Comparison of ENCODE assay signal across 8 cellular contexts in the genomic region with DNA sequence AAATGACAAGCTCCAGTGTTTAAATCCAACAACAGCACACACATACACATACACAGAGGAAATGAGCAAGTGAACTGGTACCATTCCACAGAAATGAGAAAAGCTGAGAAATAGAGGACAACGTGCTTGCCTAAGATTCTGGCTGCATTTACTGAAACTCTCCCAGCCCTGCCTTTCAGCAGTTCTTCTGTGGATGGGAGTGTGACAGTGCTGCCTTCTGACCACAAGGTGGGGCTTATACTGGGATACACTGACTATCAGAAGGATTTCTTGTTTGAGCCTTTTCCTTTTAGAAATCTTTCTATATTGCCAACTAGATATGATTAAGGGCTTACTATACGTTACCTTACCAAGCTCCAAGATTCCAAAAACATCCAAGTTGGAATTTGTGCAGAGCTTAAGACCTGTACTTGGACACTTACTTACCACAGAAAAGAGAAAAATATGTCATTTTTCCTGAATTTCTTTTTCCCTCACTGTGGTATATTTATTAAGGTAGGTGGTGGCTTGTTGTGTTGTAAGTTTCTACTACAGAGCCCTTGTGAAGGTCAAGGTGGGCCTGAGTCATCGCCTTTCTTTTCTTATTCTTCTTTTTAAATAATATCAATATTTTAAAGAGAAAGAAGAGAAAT. TPM values are rescaled to one million over a fixed set of nuclear protein-coding genes. Genes with fewer than 3 reads are reported as not detected.
DNase-seq lines count a peak whose midpoint lies in the region; ATAC-seq, FAIRE-seq and TF ChIP-seq lines count a peak whose summit lies in the region.

No MANE protein-coding gene starts in this region.

- TF ChIP-seq POLR2A in right lobe of liver (IDR thresholded peaks at IDR 0.05): no peak

- H3K9ac ChIP-seq in colonic mucosa (ENCODE audit: low read depth in 2 of 2, low read length in 2 of 2): no peak overlapping the region

- H3K4me3 ChIP-seq in colonic mucosa: no peak overlapping the region
- H3K4me3 ChIP-seq in right lobe of liver: no peak overlapping the region

- H3K27me3 ChIP-seq in colonic mucosa (no peaks in the 10 kb centered on the region), right lobe of liver (no peaks in the 10 kb centered on the region)

- H3K27ac ChIP-seq in colonic mucosa: no peak overlapping the region
- H3K27ac ChIP-seq in right lobe of liver: no peak overlapping the region

- no peaks in the 10 kb centered on the region for H3K36me3 ChIP-seq in colonic mucosa
- H3K36me3 ChIP-seq in right lobe of liver: no peaks in the 10 kb centered on the region

- H3K4me1 ChIP-seq in colonic mucosa: no peaks in the 10 kb centered on the region
- no peaks in the 10 kb centered on the region for H3K4me1 ChIP-seq in right lobe of liver

- intact Hi-C loops in colonic mucosa (cut with DNase I): loop anchor here (5.0 kb wide), 2 partner anchors 133 to 408 kb away; no protein-coding TSS in a partner anchor
- intact Hi-C loops in right lobe of liver (cut with DNase I): no loop called here

- FAIRE-seq in urothelium cell line (lab: Jason Lieb, UNC): no peak

- WGBS in right lobe of liver (ENCODE audit: insufficient coverage, low coverage, low lambda C conversion rate, missing lambda C conversion rate): 23% methylated on average over 3 of the region's 3 CpGs

- peak; percentile 73 for TF ChIP-seq CTCF in colonic mucosa (IDR thresholded peaks at IDR 0.05)
- peak; percentile 86 to 90 (median 88) for TF ChIP-seq CTCF in right lobe of liver (IDR thresholded peaks at IDR 0.05)

- H3K9me3 ChIP-seq in colonic mucosa (no peaks in the 10 kb centered on the region), right lobe of liver (no peaks in the 10 kb centered on the region)

- DNase-seq in ELF-1 (ENCODE audit: low read depth, low spot score) (peak; percentile 32), HT-29 (ENCODE audit: low spot score) (peak; percentile 85), OCI-M1 (lab: John Stamatoyannopoulos, UW) (peak; percentile 86), colonic mucosa (peak; percentile 73), right lobe of liver (peak in 2 of 3 donors; percentile 49 to 67), urothelium cell line (ENCODE audit: low spot score) (peak; percentile 63), T-helper 9 cell (no peak)

- ATAC-seq in GM21390 (IDR thresholded peaks at IDR 0.05; ENCODE audit: unreplicated experiment) (peak; percentile 59), right lobe of liver (peak; percentile 91 to 97 (median 92))

RNA-seq across cellular contexts. Expression of a gene that starts 10.7 kb away (rescaled TPM):
- 2.6 and 4.4 TPM in 2 replicates for total RNA-seq in HT-29 (2014; rRNA removed; shearing (Covaris generic))
- 1 to 10 TPM in 1 of 2 donors, under 1 TPM in 1; 0.89 to 4.7 TPM for total RNA-seq in colonic mucosa
- total RNA-seq in right lobe of liver: 10 to 100 TPM in 3 of 6 experiments, 1 to 10 TPM in 1, under 1 TPM in 2; 0.31 to 32.8 (median 12.9) TPM
